ENCODE assay signal across 1 cellular context in the genomic region with DNA sequence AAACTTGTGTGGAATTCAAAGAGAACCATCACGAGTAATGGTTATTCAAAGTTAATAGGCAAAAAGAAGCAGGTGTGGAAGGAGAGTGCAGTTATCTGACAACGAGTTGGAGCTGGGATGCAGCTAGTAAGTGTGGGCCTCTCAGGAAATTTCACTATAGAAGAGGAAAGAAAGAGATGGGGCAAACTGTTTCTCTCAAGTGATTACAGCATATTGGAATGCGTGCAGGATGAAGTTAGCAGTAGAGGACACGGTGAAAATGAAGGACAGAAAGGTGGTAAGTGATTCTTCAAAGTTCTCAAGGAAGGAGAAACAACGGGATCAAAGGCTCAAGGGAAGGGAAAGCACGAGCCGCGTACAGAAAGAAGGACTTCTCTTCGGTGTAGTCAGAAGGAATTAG.
TF ChIP-seq lines count a peak whose summit lies in the region.

No MANE protein-coding gene starts in this region.

TF ChIP-seq in IMR-90, 13 proteins besides CTCF, POLR2A, EP300 and RAD21:
- no peak for TF ChIP-seq RCOR1 (IDR thresholded peaks at IDR 0.05; ENCODE audit: insufficient replicate concordance, low read length)
- TF ChIP-seq MXI1 (IDR thresholded peaks at IDR 0.05; ENCODE audit: borderline replicate concordance, low read depth, low read length): no peak
- TF ChIP-seq FOS (IDR thresholded peaks at IDR 0.05; ENCODE audit: low read depth, low read length): no peak
- TF ChIP-seq RFX5 (IDR thresholded peaks at IDR 0.05; ENCODE audit: low read depth, low read length): no peak
- TF ChIP-seq, protein P1, sequence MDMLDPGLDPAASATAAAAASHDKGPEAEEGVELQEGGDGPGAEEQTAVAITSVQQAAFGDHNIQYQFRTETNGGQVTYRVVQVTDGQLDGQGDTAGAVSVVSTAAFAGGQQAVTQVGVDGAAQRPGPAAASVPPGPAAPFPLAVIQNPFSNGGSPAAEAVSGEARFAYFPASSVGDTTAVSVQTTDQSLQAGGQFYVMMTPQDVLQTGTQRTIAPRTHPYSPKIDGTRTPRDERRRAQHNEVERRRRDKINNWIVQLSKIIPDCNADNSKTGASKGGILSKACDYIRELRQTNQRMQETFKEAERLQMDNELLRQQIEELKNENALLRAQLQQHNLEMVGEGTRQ (IDR thresholded peaks at IDR 0.05; ENCODE audit: low read depth, low read length): no peak
- TF ChIP-seq NFE2L2 (IDR thresholded peaks at IDR 0.05; ENCODE audit: low read depth, low read length): no peak
- no peak for TF ChIP-seq MAZ (IDR thresholded peaks at IDR 0.05; ENCODE audit: borderline replicate concordance, low read depth, low read length)
